ENCODE assay signal across 29 cellular contexts in genomic region chr6:15290067-15290641, GRCh38. TPM values are rescaled to one million over a fixed set of nuclear protein-coding genes. Genes with fewer than 3 reads are reported as not detected.
DNase-seq lines count a peak whose midpoint lies in the region; ATAC-seq and TF ChIP-seq lines count a peak whose summit lies in the region.
"Had no signal": no experiment of that assay in that cellular context is flagged by ENCODE, and none has a peak within 500 bp of the region (broad histone marks: within the 10 kb centered on the region; RNA-seq: fewer than 3 reads in every experiment).

No MANE protein-coding gene starts in this region.

- no peak overlapping the region for H3K4me3 Mint-ChIP-seq in activated naive CD4-positive, alpha-beta T cell treated with anti-CD3 and anti-CD28 coated beads, Interleukin-2, amount 50 U/mL, for 24 hours
- no peak overlapping the region for H3K4me3 Mint-ChIP-seq in activated naive CD8-positive, alpha-beta T cell treated with anti-CD3 and anti-CD28 coated beads, Interleukin-2, amount 50 U/mL, for 24 hours
- H3K4me3 Mint-ChIP-seq in MCF 10A (ENCODE audit: unreplicated experiment), result no peak overlapping the region
- H3K4me3 Mint-ChIP-seq: effector memory CD8-positive, alpha-beta T cell had no signal

- no peaks in the 10 kb centered on the region for H3K27me3 Mint-ChIP-seq in activated naive CD4-positive, alpha-beta T cell treated with anti-CD3 and anti-CD28 coated beads, Interleukin-2, amount 50 U/mL, for 24 hours
- no peaks in the 10 kb centered on the region for H3K27me3 Mint-ChIP-seq in activated naive CD8-positive, alpha-beta T cell treated with anti-CD3 and anti-CD28 coated beads, Interleukin-2, amount 50 U/mL, for 24 hours
- H3K27me3 Mint-ChIP-seq in MCF 10A (ENCODE audit: insufficient read depth, unreplicated experiment), result no peaks in the 10 kb centered on the region
- H3K27me3 Mint-ChIP-seq: effector memory CD8-positive, alpha-beta T cell had no signal

- H3K4me1 ChIP-seq in HCT116 (ENCODE audit: control insufficient read depth in 1 of 2, insufficient read depth in 2 of 2, low read length in 2 of 2) (peaks cover 22 to 46% of the 10 kb centered on the region in 2 experiments), psoas muscle (peaks cover 53% of the 10 kb centered on the region)

- H3K27me3 ChIP-seq in HCT116 (ENCODE audit: insufficient read depth, low read length) (no peaks in the 10 kb centered on the region), psoas muscle (ENCODE audit: insufficient read depth in 3 of 3, low read length in 2 of 3) (no peaks in the 10 kb centered on the region)
- H3K27me3 ChIP-seq: colonic mucosa, heart left ventricle, MG63, pancreas, SJCRH30, vagina had no signal

- DNase-seq in activated naive CD4-positive, alpha-beta T cell treated with anti-CD3 and anti-CD28 coated beads, Interleukin-2, amount 50 U/mL, for 16 hours, result no peak
- no peak for DNase-seq in HCT116 (ENCODE audit: low read depth, low spot score)
- DNase-seq in activated naive CD8-positive, alpha-beta T cell treated with anti-CD3 and anti-CD28 coated beads, Interleukin-2, amount 50 U/mL, for 24 hours, result no peak
- no peak for DNase-seq in psoas muscle
- DNase-seq in MCF 10A (ENCODE audit: unreplicated experiment), result no peak
- no peak for DNase-seq in UCSD-AML1 (lab: John Stamatoyannopoulos, UW; ENCODE audit: unreplicated experiment)
- no peak for DNase-seq in CD1c-positive myeloid dendritic cell (ENCODE audit: extremely low spot score)
- DNase-seq: activated CD4-positive, alpha-beta T cell treated with anti-CD3 and anti-CD28 coated beads for 48 hours; activated naive CD4-positive, alpha-beta T cell; activated T-cell treated with anti-CD3 and anti-CD28 coated beads for 4 hours; anterior cingulate cortex; colonic mucosa; effector memory CD8-positive, alpha-beta T cell; heart left ventricle; NCI-H1417; NCI-H2081 treated with DMSO at 0.1 percent for 48 hours; NCI-H510A; pancreas; right cardiac atrium; SJCRH30; stimulated activated CD4-positive, alpha-beta T cell treated with anti-CD3 and anti-CD28 coated beads, Interleukin-12 subunit alpha, Interleukin-12 subunit beta, amount 100 ng/mL, for 4 hours; stimulated activated CD4-positive, alpha-beta T cell treated with anti-CD3 and anti-CD28 coated beads, Interleukin-4, amount 100 ng/mL, for 4 hours; stimulated activated naive CD4-positive, alpha-beta T cell treated with Interleukin-2 at 50 U/mL for 16 hours; T-helper 1 cell had no signal

- H3K4me3 ChIP-seq in HCT116 (replicated peaks in 1 of 2; ENCODE audit: low read depth in 1 of 2, low read length in 2 of 2) (no peak overlapping the region), psoas muscle (no peak overlapping the region)
- H3K4me3 ChIP-seq: colonic mucosa, heart left ventricle, MG63, pancreas, SJCRH30, vagina had no signal

- TF ChIP-seq CTCF in HCT116 (IDR thresholded peaks at IDR 0.05 in 2 of 3, conservative IDR thresholded peaks at IDR 0.05 in 1 of 3; ENCODE audit: borderline replicate concordance in 1 of 3, insufficient read depth in 1 of 3, low read depth in 2 of 3, low read length in 2 of 3), result no peak
- no peak for TF ChIP-seq CTCF in psoas muscle (IDR thresholded peaks at IDR 0.05)
- TF ChIP-seq CTCF in MCF 10A (IDR thresholded peaks at IDR 0.05; ENCODE audit: unreplicated experiment), result no peak

- ATAC-seq in HCT116 (no peak), psoas muscle (no peak)
- no peak for ATAC-seq in activated naive CD8-positive, alpha-beta T cell treated with anti-CD3 and anti-CD28 coated beads, Interleukin-2, amount 50 U/mL, for 24 hours
- ATAC-seq: effector memory CD8-positive, alpha-beta T cell; Panc1; pancreas; right cardiac atrium had no signal

- peaks cover 76% of the 10 kb centered on the region for H3K4me1 Mint-ChIP-seq in activated naive CD4-positive, alpha-beta T cell treated with anti-CD3 and anti-CD28 coated beads, Interleukin-2, amount 50 U/mL, for 24 hours
- H3K4me1 Mint-ChIP-seq in activated naive CD8-positive, alpha-beta T cell treated with anti-CD3 and anti-CD28 coated beads, Interleukin-2, amount 50 U/mL, for 24 hours, result peaks cover 70% of the 10 kb centered on the region
- H3K4me1 Mint-ChIP-seq in MCF 10A (ENCODE audit: insufficient read depth, unreplicated experiment), result peaks cover 12% of the 10 kb centered on the region

- no TSS peak for BruUV-seq in HCT116 (replicated peaks; lab: Mats Ljungman, UMichigan)
- BruUV-seq in MCF 10A (replicated peaks; lab: Mats Ljungman, UMichigan), result no TSS peak

- CTCF ChIA-PET in HCT116 (lab: Charles Lee) (no interaction called here), MCF 10A (lab: Yijun Ruan, JAX) (interaction anchor here (0.6 kb wide), 1 partner anchor 1124 kb away, joined by 3 read pairs; no protein-coding TSS in a partner anchor)

- H3K9me3 Mint-ChIP-seq in activated naive CD4-positive, alpha-beta T cell treated with anti-CD3 and anti-CD28 coated beads, Interleukin-2, amount 50 U/mL, for 24 hours, result no peaks in the 10 kb centered on the region
- H3K9me3 Mint-ChIP-seq in activated naive CD8-positive, alpha-beta T cell treated with anti-CD3 and anti-CD28 coated beads, Interleukin-2, amount 50 U/mL, for 24 hours, result no peaks in the 10 kb centered on the region
- H3K9me3 Mint-ChIP-seq in MCF 10A (ENCODE audit: unreplicated experiment), result no peaks in the 10 kb centered on the region
- H3K9me3 Mint-ChIP-seq: effector memory CD8-positive, alpha-beta T cell had no signal

- RAD21 ChIA-PET in HCT116 (lab: Charles Lee; ENCODE audit: low non-redundant PET in 1 of 2, low total read pairs in 2 of 2, uncharacterized antibody in 2 of 2, unreplicated experiment in 2 of 2), result no interaction called here

- no peaks in the 10 kb centered on the region for H4K20me1 ChIP-seq in HCT116 (ENCODE audit: insufficient read depth)

- H3K79me2 ChIP-seq in HCT116 (ENCODE audit: insufficient read depth, low read length), result peaks cover 87% of the 10 kb centered on the region

- peaks cover 8% of the 10 kb centered on the region for H3K36me3 Mint-ChIP-seq in activated naive CD4-positive, alpha-beta T cell treated with anti-CD3 and anti-CD28 coated beads, Interleukin-2, amount 50 U/mL, for 24 hours
- H3K36me3 Mint-ChIP-seq in activated naive CD8-positive, alpha-beta T cell treated with anti-CD3 and anti-CD28 coated beads, Interleukin-2, amount 50 U/mL, for 24 hours (ENCODE audit: low read depth), result peaks cover 37% of the 10 kb centered on the region
- peaks cover 12% of the 10 kb centered on the region for H3K36me3 Mint-ChIP-seq in MCF 10A (ENCODE audit: insufficient read depth, unreplicated experiment)

- TF ChIP-seq POLR2A in HCT116 (IDR thresholded peaks at IDR 0.05; ENCODE audit: borderline replicate concordance, extremely low read depth, insufficient read depth, insufficient read length), result no peak

- POLR2A ChIA-PET in HCT116 (lab: Charles Lee), result no interaction called here
- POLR2A ChIA-PET in MCF 10A (lab: Yijun Ruan, JAX), result no interaction called here

- no peaks in the 10 kb centered on the region for H3K9me3 ChIP-seq in HCT116 (ENCODE audit: control insufficient read depth in 1 of 2, insufficient read depth in 1 of 2, low read depth in 1 of 2, low read length in 2 of 2)
- H3K9me3 ChIP-seq in psoas muscle, result no peaks in the 10 kb centered on the region
- H3K9me3 ChIP-seq: colonic mucosa, heart left ventricle, MG63, pancreas, SJCRH30, vagina had no signal

- H3K9ac ChIP-seq in HCT116 (ENCODE audit: low read length), result no peak overlapping the region

- H3K27ac Mint-ChIP-seq in activated naive CD4-positive, alpha-beta T cell treated with anti-CD3 and anti-CD28 coated beads, Interleukin-2, amount 50 U/mL, for 24 hours, result peak overlapping the region; percentile 83
- peak overlapping the region; percentile 78 for H3K27ac Mint-ChIP-seq in activated naive CD8-positive, alpha-beta T cell treated with anti-CD3 and anti-CD28 coated beads, Interleukin-2, amount 50 U/mL, for 24 hours
- H3K27ac Mint-ChIP-seq in MCF 10A (ENCODE audit: low read depth, unreplicated experiment), result no peak overlapping the region

- peak overlapping the region; percentile 60 for H3K4me2 ChIP-seq in HCT116 (ENCODE audit: low read length)

- H3K36me3 ChIP-seq in HCT116 (ENCODE audit: control insufficient read depth in 1 of 2, insufficient read depth in 2 of 2, low read length in 2 of 2) (no peaks in the 10 kb centered on the region), psoas muscle (ENCODE audit: insufficient read depth in 1 of 2, low read depth in 1 of 2) (no peaks in the 10 kb centered on the region)
- H3K36me3 ChIP-seq: colonic mucosa, heart left ventricle, MG63, pancreas, SJCRH30, vagina had no signal

- WGBS in psoas muscle, 3 donors, result 80 to 98% (median 81%) methylated on average over 1 of the region's 1 CpG

- H2AFZ ChIP-seq in HCT116 (ENCODE audit: low read depth, low read length, poor library complexity, severe bottlenecking), result no peak overlapping the region

- H3K9me2 ChIP-seq in HCT116 (ENCODE audit: insufficient read depth), result no peaks in the 10 kb centered on the region

- H3K27ac ChIP-seq in HCT116 (ENCODE audit: low read depth, low read length) (no peak overlapping the region), psoas muscle (peak overlapping the region; percentile 32)
- H3K27ac ChIP-seq: C4-2B, colonic mucosa, heart left ventricle, pancreas, SJCRH30, vagina had no signal

- TF ChIP-seq RAD21 in HCT116 (IDR thresholded peaks at IDR 0.05; ENCODE audit: low read depth), result no peak

- intact Hi-C loops in HCT116 (cut with micrococcal nuclease) (no loop called here), psoas muscle (cut with DNase I) (no loop called here), MCF 10A (cut with micrococcal nuclease) (no loop called here)

RNA-seq across cellular contexts. Expression of gene JARID2, which starts 44.3 kb away (rescaled TPM):
- total RNA-seq in HCT116 (2021; ENCODE audit: unreplicated experiment) (23.6 TPM), psoas muscle (10 to 100 TPM in 1 of 4 donors, 1 to 10 TPM in 3; 2.8 to 16.1 (median 7.2) TPM), MCF 10A (2022) (21.0 and 27.8 TPM in 2 replicates)
- 15.3 and 15.6 TPM in 2 replicates for polyA plus RNA-seq in HCT116 (2012)
- polyA plus RNA-seq in psoas muscle, result 1 to 10 TPM; 1.1 to 4.9 (median 4.9) TPM
